In genomic region chr7:47542051-47542450, GRCh38 we compare ENCODE assay signal across 1 cellular context.
TF ChIP-seq lines count a peak whose summit lies in the region.

No MANE protein-coding gene starts in this region.

TF ChIP-seq in HepG2, 621 proteins besides CTCF, POLR2A, EP300 and RAD21 (continued from another document):
- TF ChIP-seq ZSCAN21 (CRISPR knock-in tag; IDR thresholded peaks at IDR 0.05; ENCODE audit: borderline replicate concordance): no peak
- TF ChIP-seq, protein P1, sequence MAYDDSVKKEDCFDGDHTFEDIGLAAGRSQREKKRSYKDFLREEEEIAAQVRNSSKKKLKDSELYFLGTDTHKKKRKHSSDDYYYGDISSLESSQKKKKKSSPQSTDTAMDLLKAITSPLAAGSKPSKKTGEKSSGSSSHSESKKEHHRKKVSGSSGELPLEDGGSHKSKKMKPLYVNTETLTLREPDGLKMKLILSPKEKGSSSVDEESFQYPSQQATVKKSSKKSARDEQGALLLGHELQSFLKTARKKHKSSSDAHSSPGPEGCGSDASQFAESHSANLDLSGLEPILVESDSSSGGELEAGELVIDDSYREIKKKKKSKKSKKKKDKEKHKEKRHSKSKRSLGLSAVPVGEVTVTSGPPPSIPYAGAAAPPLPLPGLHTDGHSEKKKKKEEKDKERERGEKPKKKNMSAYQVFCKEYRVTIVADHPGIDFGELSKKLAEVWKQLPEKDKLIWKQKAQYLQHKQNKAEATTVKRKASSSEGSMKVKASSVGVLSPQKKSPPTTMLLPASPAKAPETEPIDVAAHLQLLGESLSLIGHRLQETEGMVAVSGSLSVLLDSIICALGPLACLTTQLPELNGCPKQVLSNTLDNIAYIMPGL (CRISPR knock-in tag; IDR thresholded peaks at IDR 0.05; ENCODE audit: borderline replicate concordance in 1 of 2, low read depth in 1 of 2): no peak
- TF ChIP-seq FOXA1 (IDR thresholded peaks at IDR 0.05): no peak
- TF ChIP-seq FOXA1 (CRISPR knock-in tag; IDR thresholded peaks at IDR 0.05): 0 out of 2 replicates have a peak, but pooled peaks have one; percentile 24
- TF ChIP-seq ZNF816 (CRISPR knock-in tag; IDR thresholded peaks at IDR 0.05; ENCODE audit: borderline replicate concordance): 0 out of 2 replicates have a peak, but pooled peaks have one; percentile 29
- TF ChIP-seq ZNF772 (CRISPR knock-in tag; IDR thresholded peaks at IDR 0.05): peak; percentile 67; the same call in 1 of the 2 replicates
- no peak for TF ChIP-seq ZNF256 (CRISPR knock-in tag; conservative IDR thresholded peaks at IDR 0.05)
- no peak for TF ChIP-seq ZNF296 (CRISPR knock-in tag; conservative IDR thresholded peaks at IDR 0.05)
- peak; percentile 13; the same call in 1 of the 2 replicates for TF ChIP-seq AHDC1 (CRISPR knock-in tag; IDR thresholded peaks at IDR 0.05; ENCODE audit: borderline replicate concordance)
- TF ChIP-seq ZNF687 (CRISPR knock-in tag; IDR thresholded peaks at IDR 0.05): no peak
- TF ChIP-seq GATAD2A (CRISPR knock-in tag; IDR thresholded peaks at IDR 0.05): 0 out of 2 replicates have a peak, but pooled peaks have one; percentile 16
- 0 out of 2 replicates have a peak, but pooled peaks have one; percentile 36 for TF ChIP-seq TBX2 (CRISPR knock-in tag; IDR thresholded peaks at IDR 0.05; ENCODE audit: borderline replicate concordance)
- TF ChIP-seq NR2C2 (CRISPR knock-in tag; IDR thresholded peaks at IDR 0.05; ENCODE audit: borderline replicate concordance): peak; percentile 34; the same call in 1 of the 2 replicates
- TF ChIP-seq NR2F6 (IDR thresholded peaks at IDR 0.05): peak; percentile 57
- peak; percentile 77 for TF ChIP-seq NR2F6 (CRISPR knock-in tag; IDR thresholded peaks at IDR 0.05)
- TF ChIP-seq ZNF691 (CRISPR knock-in tag; IDR thresholded peaks at IDR 0.05; ENCODE audit: borderline replicate concordance, low read depth): no peak
- 0 out of 2 replicates have a peak, but pooled peaks have one; percentile 36 for TF ChIP-seq MIXL1 (CRISPR knock-in tag; IDR thresholded peaks at IDR 0.05)
- TF ChIP-seq, protein P2, sequence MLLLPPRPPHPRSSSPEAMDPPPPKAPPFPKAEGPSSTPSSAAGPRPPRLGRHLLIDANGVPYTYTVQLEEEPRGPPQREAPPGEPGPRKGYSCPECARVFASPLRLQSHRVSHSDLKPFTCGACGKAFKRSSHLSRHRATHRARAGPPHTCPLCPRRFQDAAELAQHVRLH (CRISPR knock-in tag; IDR thresholded peaks at IDR 0.05; ENCODE audit: borderline replicate concordance, low read depth): no peak
- peak; percentile 56; the same call in 1 of the 2 replicates for TF ChIP-seq RXRB (CRISPR knock-in tag; IDR thresholded peaks at IDR 0.05; ENCODE audit: borderline replicate concordance)
- peak; percentile 48; the same call in 1 of the 2 replicates for TF ChIP-seq FOXA3 (CRISPR knock-in tag; IDR thresholded peaks at IDR 0.05)
- no peak for TF ChIP-seq NFATC3 (CRISPR knock-in tag; IDR thresholded peaks at IDR 0.05)
- TF ChIP-seq RNF2 (conservative IDR thresholded peaks at IDR 0.05; ENCODE audit: low read depth): no peak
- TF ChIP-seq NR2F1 (CRISPR knock-in tag; IDR thresholded peaks at IDR 0.05): 0 out of 4 replicates have a peak, but pooled peaks of 1 of the 2 experiments have one; percentile 44
- TF ChIP-seq FOXP1 (IDR thresholded peaks at IDR 0.05): no peak
- no peak for TF ChIP-seq FOXP1 (CRISPR knock-in tag; IDR thresholded peaks at IDR 0.05)
- TF ChIP-seq, protein P3, sequence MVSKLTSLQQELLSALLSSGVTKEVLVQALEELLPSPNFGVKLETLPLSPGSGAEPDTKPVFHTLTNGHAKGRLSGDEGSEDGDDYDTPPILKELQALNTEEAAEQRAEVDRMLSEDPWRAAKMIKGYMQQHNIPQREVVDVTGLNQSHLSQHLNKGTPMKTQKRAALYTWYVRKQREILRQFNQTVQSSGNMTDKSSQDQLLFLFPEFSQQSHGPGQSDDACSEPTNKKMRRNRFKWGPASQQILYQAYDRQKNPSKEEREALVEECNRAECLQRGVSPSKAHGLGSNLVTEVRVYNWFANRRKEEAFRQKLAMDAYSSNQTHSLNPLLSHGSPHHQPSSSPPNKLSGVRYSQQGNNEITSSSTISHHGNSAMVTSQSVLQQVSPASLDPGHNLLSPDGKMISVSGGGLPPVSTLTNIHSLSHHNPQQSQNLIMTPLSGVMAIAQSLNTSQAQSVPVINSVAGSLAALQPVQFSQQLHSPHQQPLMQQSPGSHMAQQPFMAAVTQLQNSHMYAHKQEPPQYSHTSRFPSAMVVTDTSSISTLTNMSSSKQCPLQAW (CRISPR knock-in tag; IDR thresholded peaks at IDR 0.05): 0 out of 2 replicates have a peak, but pooled peaks have one; percentile 9
- peak; percentile 91; the same call in 1 of the 2 replicates for TF ChIP-seq ESRRA (CRISPR knock-in tag; IDR thresholded peaks at IDR 0.05; ENCODE audit: low read depth)
- TF ChIP-seq SOX13 (IDR thresholded peaks at IDR 0.05): no peak
- peak in 1 of 2 experiments; percentile 42; a peak in 1 of 4 replicates for TF ChIP-seq SOX13 (CRISPR knock-in tag; conservative IDR thresholded peaks at IDR 0.05 in 1 of 2, IDR thresholded peaks at IDR 0.05 in 1 of 2)
- TF ChIP-seq, protein P4, sequence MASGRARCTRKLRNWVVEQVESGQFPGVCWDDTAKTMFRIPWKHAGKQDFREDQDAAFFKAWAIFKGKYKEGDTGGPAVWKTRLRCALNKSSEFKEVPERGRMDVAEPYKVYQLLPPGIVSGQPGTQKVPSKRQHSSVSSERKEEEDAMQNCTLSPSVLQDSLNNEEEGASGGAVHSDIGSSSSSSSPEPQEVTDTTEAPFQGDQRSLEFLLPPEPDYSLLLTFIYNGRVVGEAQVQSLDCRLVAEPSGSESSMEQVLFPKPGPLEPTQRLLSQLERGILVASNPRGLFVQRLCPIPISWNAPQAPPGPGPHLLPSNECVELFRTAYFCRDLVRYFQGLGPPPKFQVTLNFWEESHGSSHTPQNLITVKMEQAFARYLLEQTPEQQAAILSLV (CRISPR knock-in tag; IDR thresholded peaks at IDR 0.05; ENCODE audit: borderline replicate concordance): 0 out of 2 replicates have a peak, but pooled peaks have one; percentile 39
- no peak for TF ChIP-seq DMTF1 (CRISPR knock-in tag; IDR thresholded peaks at IDR 0.05)
- TF ChIP-seq ZBTB8A (CRISPR knock-in tag; IDR thresholded peaks at IDR 0.05; ENCODE audit: borderline replicate concordance, low read depth): no peak
- TF ChIP-seq KDM5B (CRISPR knock-in tag; IDR thresholded peaks at IDR 0.05; ENCODE audit: borderline replicate concordance): no peak
TF ChIP-seq in HepG2: peak in this region for 17.
